1 cellular context compared by ENCODE assay signal in genomic region chr2:120223034-120223912, GRCh38.
TF ChIP-seq lines count a peak whose summit lies in the region.

TSS of gene TMEM185B (minus strand) at chr2:120223400. CDS start at chr2:120222976, 424 bp downstream.

TF ChIP-seq in GM23338, 12 proteins besides CTCF, POLR2A, EP300 and RAD21 (continued from another document):
- TF ChIP-seq, protein P1, sequence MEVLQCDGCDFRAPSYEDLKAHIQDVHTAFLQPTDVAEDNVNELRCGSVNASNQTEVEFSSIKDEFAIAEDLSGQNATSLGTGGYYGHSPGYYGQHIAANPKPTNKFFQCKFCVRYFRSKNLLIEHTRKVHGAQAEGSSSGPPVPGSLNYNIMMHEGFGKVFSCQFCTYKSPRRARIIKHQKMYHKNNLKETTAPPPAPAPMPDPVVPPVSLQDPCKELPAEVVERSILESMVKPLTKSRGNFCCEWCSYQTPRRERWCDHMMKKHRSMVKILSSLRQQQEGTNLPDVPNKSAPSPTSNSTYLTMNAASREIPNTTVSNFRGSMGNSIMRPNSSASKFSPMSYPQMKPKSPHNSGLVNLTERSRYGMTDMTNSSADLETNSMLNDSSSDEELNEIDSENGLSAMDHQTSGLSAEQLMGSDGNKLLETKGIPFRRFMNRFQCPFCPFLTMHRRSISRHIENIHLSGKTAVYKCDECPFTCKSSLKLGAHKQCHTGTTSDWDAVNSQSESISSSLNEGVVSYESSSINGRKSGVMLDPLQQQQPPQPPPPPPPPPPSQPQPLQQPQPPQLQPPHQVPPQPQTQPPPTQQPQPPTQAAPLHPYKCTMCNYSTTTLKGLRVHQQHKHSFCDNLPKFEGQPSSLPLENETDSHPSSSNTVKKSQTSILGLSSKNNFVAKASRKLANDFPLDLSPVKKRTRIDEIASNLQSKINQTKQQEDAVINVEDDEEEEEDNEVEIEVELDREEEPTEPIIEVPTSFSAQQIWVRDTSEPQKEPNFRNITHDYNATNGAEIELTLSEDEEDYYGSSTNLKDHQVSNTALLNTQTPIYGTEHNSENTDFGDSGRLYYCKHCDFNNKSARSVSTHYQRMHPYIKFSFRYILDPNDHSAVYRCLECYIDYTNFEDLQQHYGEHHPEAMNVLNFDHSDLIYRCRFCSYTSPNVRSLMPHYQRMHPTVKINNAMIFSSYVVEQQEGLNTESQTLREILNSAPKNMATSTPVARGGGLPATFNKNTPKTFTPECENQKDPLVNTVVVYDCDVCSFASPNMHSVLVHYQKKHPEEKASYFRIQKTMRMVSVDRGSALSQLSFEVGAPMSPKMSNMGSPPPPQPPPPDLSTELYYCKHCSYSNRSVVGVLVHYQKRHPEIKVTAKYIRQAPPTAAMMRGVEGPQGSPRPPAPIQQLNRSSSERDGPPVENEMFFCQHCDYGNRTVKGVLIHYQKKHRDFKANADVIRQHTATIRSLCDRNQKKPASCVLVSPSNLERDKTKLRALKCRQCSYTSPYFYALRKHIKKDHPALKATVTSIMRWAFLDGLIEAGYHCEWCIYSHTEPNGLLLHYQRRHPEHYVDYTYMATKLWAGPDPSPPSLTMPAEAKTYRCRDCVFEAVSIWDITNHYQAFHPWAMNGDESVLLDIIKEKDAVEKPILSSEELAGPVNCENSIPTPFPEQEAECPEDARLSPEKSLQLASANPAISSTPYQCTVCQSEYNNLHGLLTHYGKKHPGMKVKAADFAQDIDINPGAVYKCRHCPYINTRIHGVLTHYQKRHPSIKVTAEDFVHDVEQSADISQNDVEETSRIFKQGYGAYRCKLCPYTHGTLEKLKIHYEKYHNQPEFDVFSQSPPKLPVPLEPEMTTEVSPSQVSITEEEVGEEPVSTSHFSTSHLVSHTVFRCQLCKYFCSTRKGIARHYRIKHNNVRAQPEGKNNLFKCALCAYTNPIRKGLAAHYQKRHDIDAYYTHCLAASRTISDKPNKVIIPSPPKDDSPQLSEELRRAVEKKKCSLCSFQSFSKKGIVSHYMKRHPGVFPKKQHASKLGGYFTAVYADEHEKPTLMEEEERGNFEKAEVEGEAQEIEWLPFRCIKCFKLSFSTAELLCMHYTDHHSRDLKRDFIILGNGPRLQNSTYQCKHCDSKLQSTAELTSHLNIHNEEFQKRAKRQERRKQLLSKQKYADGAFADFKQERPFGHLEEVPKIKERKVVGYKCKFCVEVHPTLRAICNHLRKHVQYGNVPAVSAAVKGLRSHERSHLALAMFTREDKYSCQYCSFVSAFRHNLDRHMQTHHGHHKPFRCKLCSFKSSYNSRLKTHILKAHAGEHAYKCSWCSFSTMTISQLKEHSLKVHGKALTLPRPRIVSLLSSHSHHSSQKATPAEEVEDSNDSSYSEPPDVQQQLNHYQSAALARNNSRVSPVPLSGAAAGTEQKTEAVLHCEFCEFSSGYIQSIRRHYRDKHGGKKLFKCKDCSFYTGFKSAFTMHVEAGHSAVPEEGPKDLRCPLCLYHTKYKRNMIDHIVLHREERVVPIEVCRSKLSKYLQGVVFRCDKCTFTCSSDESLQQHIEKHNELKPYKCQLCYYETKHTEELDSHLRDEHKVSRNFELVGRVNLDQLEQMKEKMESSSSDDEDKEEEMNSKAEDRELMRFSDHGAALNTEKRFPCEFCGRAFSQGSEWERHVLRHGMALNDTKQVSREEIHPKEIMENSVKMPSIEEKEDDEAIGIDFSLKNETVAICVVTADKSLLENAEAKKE (CRISPR knock-in tag; IDR thresholded peaks at IDR 0.05): no peak
- TF ChIP-seq EZH2 (IDR thresholded peaks at IDR 0.05; ENCODE audit: low read depth, unreplicated experiment) (no peak), POLR2AphosphoS5 (IDR thresholded peaks at IDR 0.05; ENCODE audit: low read depth) (peak; percentile 60; the same call in 1 of the 2 replicates)
